7 cellular contexts compared by ENCODE assay signal in the genomic region with DNA sequence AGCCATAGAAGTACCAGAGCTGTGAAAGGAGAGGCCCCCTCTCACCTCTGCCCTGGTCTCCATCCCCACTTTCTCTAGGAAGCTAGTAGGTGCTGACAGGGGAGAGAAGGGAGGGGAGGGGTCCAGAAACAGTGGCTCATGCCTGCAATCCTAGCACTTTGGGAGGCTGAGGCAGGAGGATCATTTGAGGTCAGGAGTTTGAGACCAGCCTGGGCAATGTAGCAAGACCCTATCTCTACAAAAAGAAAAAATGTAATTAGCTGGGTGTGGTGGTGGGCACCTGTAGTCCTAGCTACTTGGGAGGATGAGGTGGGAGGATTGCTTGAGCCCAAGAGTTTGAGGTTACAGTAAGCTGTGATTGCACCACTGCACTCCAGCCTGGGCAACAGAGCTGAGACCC. TPM values are rescaled to one million over a fixed set of nuclear protein-coding genes. Genes with fewer than 3 reads are reported as not detected.
DNase-seq lines count a peak whose midpoint lies in the region; ATAC-seq, FAIRE-seq and TF ChIP-seq lines count a peak whose summit lies in the region.
"Not testable (repeated sequence)": the region's sequence is repeated elsewhere in the genome, so short reads cannot be mapped to it uniquely, and the experiment has no call there.
"Had no signal": no experiment of that assay in that cellular context is flagged by ENCODE, and none has a peak within 500 bp of the region (broad histone marks: within the 10 kb centered on the region; RNA-seq: fewer than 3 reads in every experiment).

No MANE protein-coding gene starts in this region.

- H3K4me1 ChIP-seq in HepG2 (ENCODE audit: insufficient read depth, low read length) (peaks cover 56% of the 10 kb centered on the region), right lobe of liver (peaks cover 0 to 32% (median 9%) of the 10 kb centered on the region in 4 donors), psoas muscle (peaks cover 40% of the 10 kb centered on the region)

- intact Hi-C loops in dorsolateral prefrontal cortex (cut with DNase I); HepG2 (cut with micrococcal nuclease; ENCODE audit: unreplicated experiment); right lobe of liver (cut with DNase I); psoas muscle (cut with DNase I): not testable (repeated sequence)

- ATAC-seq in HepG2, right lobe of liver, psoas muscle: not testable (repeated sequence)

- H3K27me3 ChIP-seq in dorsolateral prefrontal cortex; HepG2 (ENCODE audit: control insufficient read depth in 1 of 2, insufficient read depth in 2 of 2, low read length in 2 of 2); right lobe of liver; psoas muscle (ENCODE audit: insufficient read depth in 3 of 3, low read length in 2 of 3): not testable (repeated sequence)

- H3K36me3 ChIP-seq in SK-N-MC (ENCODE audit: insufficient read depth, low read length); HepG2 (replicated peaks in 1 of 2; ENCODE audit: control insufficient read depth in 1 of 2, insufficient read depth in 2 of 2, low read length in 2 of 2); right lobe of liver; psoas muscle (ENCODE audit: insufficient read depth in 1 of 2, low read depth in 1 of 2): not testable (repeated sequence)

- peak overlapping the region; percentile 88; the same call in 1 of the 2 replicates for H3K4me2 ChIP-seq in HepG2 (ENCODE audit: low read depth, low read length)

- H3K4me3 ChIP-seq in SK-N-MC; dorsolateral prefrontal cortex; HepG2 (replicated peaks in 1 of 3; ENCODE audit: insufficient read depth in 1 of 3, low read depth in 2 of 3, low read length in 3 of 3); right lobe of liver; psoas muscle: not testable (repeated sequence)

- not testable (repeated sequence) for DNase-seq in SK-N-MC (ENCODE audit: low read depth, low spot score); dorsolateral prefrontal cortex; HepG2 (ENCODE audit: low spot score); right lobe of liver; psoas muscle; substantia nigra (lab: John Stamatoyannopoulos, UW)

- H3K79me2 ChIP-seq in HepG2 (ENCODE audit: insufficient read depth, low read length): peaks cover 24% of the 10 kb centered on the region

- not testable (repeated sequence) for BruUV-seq in HepG2 (replicated peaks; lab: Mats Ljungman, UMichigan)

- in situ Hi-C loops in HepG2 (cut with HindIII; ENCODE audit: extremely low pct_ligation_motif_present, low pct_unique_long_range_greater_than_20kb): loop anchor here (10.0 kb wide), 1 partner anchor 62 kb away; no protein-coding TSS in a partner anchor

- POLR2A ChIA-PET in HepG2 (lab: Yijun Ruan, JAX): interaction anchor here (0.7 to 3.8 kb wide), 2 partner anchors 11 to 170 kb away, joined by 3 to 28 read pairs; no protein-coding TSS in a partner anchor

- not testable (repeated sequence) for TF ChIP-seq EP300 in HepG2 (IDR thresholded peaks at IDR 0.05; ENCODE audit: low read depth in 2 of 2, low read length in 2 of 2); HepG2 (CRISPR knock-in tag; IDR thresholded peaks at IDR 0.05; ENCODE audit: borderline replicate concordance)

- H3K9me3 ChIP-seq in SK-N-MC (ENCODE audit: low read depth, low read length); HepG2 (ENCODE audit: low read length); right lobe of liver; psoas muscle: not testable (repeated sequence)

- TF ChIP-seq RAD21 in HepG2 (CRISPR knock-in tag; IDR thresholded peaks at IDR 0.05): not testable (repeated sequence)

- TF ChIP-seq POLR2A in HepG2 (IDR thresholded peaks at IDR 0.05; ENCODE audit: insufficient read depth in 1 of 2, low read depth in 2 of 2, low read length in 2 of 2); right lobe of liver (IDR thresholded peaks at IDR 0.05): not testable (repeated sequence)

- CTCF ChIA-PET in HepG2 (lab: Yijun Ruan, JAX; ENCODE audit: low intra/inter-chr PET ratio, low total read pairs): not testable (repeated sequence)

- not testable (repeated sequence) for TF ChIP-seq CTCF in dorsolateral prefrontal cortex (IDR thresholded peaks at IDR 0.05 in 54 of 56, conservative IDR thresholded peaks at IDR 0.05 in 2 of 56; ENCODE audit: low read depth in 1 of 56, partially characterized antibody in 56 of 56); HepG2 (CRISPR knock-in tag; IDR thresholded peaks at IDR 0.05); right lobe of liver (IDR thresholded peaks at IDR 0.05); psoas muscle (IDR thresholded peaks at IDR 0.05)

- H3K27ac ChIP-seq in SK-N-MC (peak overlapping the region; percentile 100), dorsolateral prefrontal cortex (peak overlapping the region in 43 of 59 donors; percentile 2 to 99 (median 70)), HepG2 (ENCODE audit: extremely low read length, insufficient read depth, low read length) (peak overlapping the region; percentile 92), right lobe of liver (peak overlapping the region in 2 of 3 donors; percentile 63 to 88), psoas muscle (peak overlapping the region; percentile 31), substantia nigra (ENCODE audit: low read depth, low read length, poor library complexity, severe bottlenecking) (peak overlapping the region; percentile 50)

- not testable (repeated sequence) for FAIRE-seq in HepG2 (lab: Jason Lieb, UNC)

- H4K20me1 ChIP-seq in HepG2 (ENCODE audit: insufficient read depth, low read length): not testable (repeated sequence)

- H2AFZ ChIP-seq in HepG2 (ENCODE audit: low read length): not testable (repeated sequence)

- not testable (repeated sequence) for H3K9ac ChIP-seq in SK-N-MC (ENCODE audit: insufficient read length); HepG2 (ENCODE audit: insufficient read depth, low read depth, low read length)

TF ChIP-seq in HepG2, 621 proteins besides CTCF, POLR2A, EP300 and RAD21 (continues in another document):
- 0 out of 2 replicates have a peak, but pooled peaks have one; percentile 42 for TF ChIP-seq ZNF598 (CRISPR knock-in tag; IDR thresholded peaks at IDR 0.05; ENCODE audit: borderline replicate concordance)
- TF ChIP-seq ZNF709 (CRISPR knock-in tag; IDR thresholded peaks at IDR 0.05): 0 out of 2 replicates have a peak, but pooled peaks have one; percentile 25
- TF ChIP-seq REPIN1 (CRISPR knock-in tag; IDR thresholded peaks at IDR 0.05; ENCODE audit: borderline replicate concordance, low read depth): 0 out of 2 replicates have a peak, but pooled peaks have one; percentile 11
- TF ChIP-seq ZNF460 (CRISPR knock-in tag; IDR thresholded peaks at IDR 0.05; ENCODE audit: borderline replicate concordance): peak; percentile 30; the same call in 1 of the 2 replicates
- peak; percentile 83 for TF ChIP-seq ZNF121 (CRISPR knock-in tag; IDR thresholded peaks at IDR 0.05)
- TF ChIP-seq ZNF563 (CRISPR knock-in tag; IDR thresholded peaks at IDR 0.05): 0 out of 2 replicates have a peak, but pooled peaks have one; percentile 27

RNA-seq across cellular contexts. Expression of a gene that starts 42.8 kb away (rescaled TPM):
- total RNA-seq in dorsolateral prefrontal cortex: 100 to 1,000 TPM; 323 to 524 (median 437) TPM
- 2.1 and 3.6 TPM in 2 replicates for total RNA-seq in HepG2 (2016; rRNA removed; fragmentation: Illumina TruSeq; extraction: Trizol)
- total RNA-seq in HepG2 (2016; cell fraction: cytosol; rRNA removed; fragmentation: Illumina TruSeq; extraction: Trizol; ENCODE audit: low read depth): 2.0 and 2.2 TPM in 2 replicates
- 1.7 and 2.4 TPM in 2 replicates for total RNA-seq in HepG2 (2016; cell fraction: insoluble cytoplasmic fraction; rRNA removed; fragmentation: Illumina TruSeq; extraction: Trizol)
- 2.1 and 2.3 TPM in 2 replicates for total RNA-seq in HepG2 (2016; cell fraction: membrane; rRNA removed; fragmentation: Illumina TruSeq; extraction: Trizol)
- total RNA-seq in HepG2 (2016; cell fraction: nucleus; rRNA removed; fragmentation: Illumina TruSeq; extraction: Trizol): 1.8 and 2.7 TPM in 2 replicates
- 2.8 and 3.3 TPM in 2 replicates for polyA plus RNA-seq in HepG2 (2011; rRNA removed)
- 1.4 and 1.9 TPM in 2 replicates for polyA plus RNA-seq in HepG2 (2011; cell fraction: cytosol; rRNA removed)
- polyA plus RNA-seq in HepG2 (2011; cell fraction: nucleus; rRNA removed): 3.1 and 3.6 TPM in 2 replicates
- polyA plus RNA-seq in HepG2 (2012): 3.8 and 7.8 TPM in 2 replicates
- polyA plus RNA-seq in HepG2 (2016; cell fraction: cytosol; fragmentation: Illumina TruSeq; extraction: Trizol; ENCODE audit: low read depth): 6.6 and 6.7 TPM in 2 replicates
- polyA plus RNA-seq in HepG2 (2016; cell fraction: insoluble cytoplasmic fraction; fragmentation: Illumina TruSeq; extraction: Trizol; ENCODE audit: low read depth): 4.1 and 6.8 TPM in 2 replicates
- 4.0 and 5.5 TPM in 2 replicates for polyA plus RNA-seq in HepG2 (2016; cell fraction: membrane; fragmentation: Illumina TruSeq; extraction: Trizol; ENCODE audit: low read depth)
- polyA plus RNA-seq in HepG2 (2016; cell fraction: nucleus; fragmentation: Illumina TruSeq; extraction: Trizol; ENCODE audit: insufficient read depth, low read depth): 3.8 and 5.1 TPM in 2 replicates
- 2.0 and 2.7 TPM in 2 replicates for polyA minus RNA-seq in HepG2 (2011; rRNA and poly(A)+ RNA removed; ENCODE audit: low replicate concordance)
- 0.97 and 2.1 TPM in 2 replicates for polyA minus RNA-seq in HepG2 (2011; cell fraction: cytosol; rRNA and poly(A)+ RNA removed)
- 1.4 and 1.7 TPM in 2 replicates for polyA minus RNA-seq in HepG2 (2011; cell fraction: nucleus; rRNA and poly(A)+ RNA removed)
- total RNA-seq in right lobe of liver: 1 to 10 TPM in 2 of 6 experiments, under 1 TPM in 4; 0.39 to 4.9 (median 0.59) TPM
- 100 to 1,000 TPM; 104 to 253 (median 170) TPM for total RNA-seq in psoas muscle
- polyA plus RNA-seq in psoas muscle: 10 to 100 TPM; 16.0 to 61.3 (median 43.9) TPM
- polyA plus RNA-seq: CD14-positive monocyte had no signal

Comparison
In these comparisons a context has a peak if more than half of its experiments do, and no peak if none do; other contexts are left out.
1. H3K27ac ChIP-seq: peak in every context shown above with its lines; median percentile 100 in SK-N-MC; 92 in HepG2; 76 in right lobe of liver; 70 in dorsolateral prefrontal cortex; 50 in substantia nigra; 31 in psoas muscle.
2. RNA of a gene that starts 42.8 kb away (total RNA-seq): 323 to 524 TPM in dorsolateral prefrontal cortex and 104 to 253 TPM in psoas muscle; 1.7 to 3.6 TPM in HepG2 and 0.39 to 4.9 TPM in right lobe of liver; every median in the first group is over 10 times any median in the second.